In the genomic region with DNA sequence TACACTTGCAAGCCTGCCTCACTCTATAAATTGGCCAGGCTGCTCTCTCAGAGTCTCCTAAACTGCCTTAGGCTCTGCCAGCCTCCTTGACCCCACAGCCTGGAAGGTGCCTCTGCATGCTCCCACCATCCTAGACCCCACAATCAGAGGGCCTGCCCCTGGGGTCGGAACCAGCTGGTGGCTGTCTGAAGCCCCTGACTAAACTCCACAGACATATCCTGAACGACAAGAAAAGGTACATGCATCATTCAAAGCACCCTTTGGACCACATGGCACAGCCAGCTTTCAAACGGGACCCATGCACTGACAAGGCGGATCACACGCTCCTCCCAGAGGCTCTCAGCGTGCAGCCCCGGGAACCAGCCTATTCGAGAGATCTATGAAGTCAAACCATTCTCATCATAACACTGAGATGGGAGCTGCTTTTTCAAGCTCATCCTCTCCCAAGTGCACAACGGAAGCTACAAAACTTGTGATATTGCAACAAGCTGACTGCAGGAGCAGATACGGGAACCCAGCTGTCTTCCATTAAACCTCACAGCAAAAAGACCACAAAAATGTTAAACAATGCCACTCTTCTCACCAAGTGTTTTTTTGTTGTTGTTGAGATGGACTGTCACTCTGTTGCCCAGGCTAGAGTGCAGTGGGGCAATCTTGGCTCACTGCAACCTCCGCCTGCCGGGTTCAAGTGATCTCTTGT, we compare ENCODE assay signal across 18 cellular contexts. TPM values are rescaled to one million over a fixed set of nuclear protein-coding genes. Genes with fewer than 3 reads are reported as not detected.
DNase-seq lines count a peak whose midpoint lies in the region; TF ChIP-seq lines count a peak whose summit lies in the region.
"Had no signal": no experiment of that assay in that cellular context is flagged by ENCODE, and none has a peak within 500 bp of the region (broad histone marks: within the 10 kb centered on the region; RNA-seq: fewer than 3 reads in every experiment).

No MANE protein-coding gene starts in this region.

- peak overlapping the region; percentile 20 for H3K4ac ChIP-seq in neuronal stem cell (ENCODE audit: low read length)

- H2BK15ac ChIP-seq in neuronal stem cell (ENCODE audit: low read length), result peak overlapping the region; percentile 49

- peaks cover 5 to 33% of the 10 kb centered on the region in 2 donors for H3K4me1 ChIP-seq in neuronal stem cell (ENCODE audit: control insufficient read depth in 2 of 2, insufficient read depth in 1 of 2, low read depth in 1 of 2, low read length in 2 of 2)
- peaks cover 0 to 7% (median 3%) of the 10 kb centered on the region in 4 donors for H3K4me1 ChIP-seq in tibial artery
- H3K4me1 ChIP-seq: right atrium auricular region had no signal

- H2BK12ac ChIP-seq in neuronal stem cell (ENCODE audit: low read length), result no peak overlapping the region

- no peak overlapping the region for H2BK120ac ChIP-seq in neuronal stem cell (ENCODE audit: low read depth, low read length)

- H2BK5ac ChIP-seq in neuronal stem cell (ENCODE audit: low read length), result no peak overlapping the region

- H4K91ac ChIP-seq in neuronal stem cell (ENCODE audit: low read depth, low read length, poor library complexity), result no peak overlapping the region

- H3K14ac ChIP-seq in neuronal stem cell (ENCODE audit: low read length), result no peak overlapping the region

- no peak overlapping the region for H3K4me2 ChIP-seq in neuronal stem cell (ENCODE audit: insufficient read depth, low read length, poor library complexity, severe bottlenecking)

- no CpG with 5 or more reads among the region's 12 CpGs for WGBS in neuronal stem cell (ENCODE audit: extremely low coverage in 2 of 2, insufficient read length in 2 of 2, insufficient replicate concordance in 1 of 2), 2 donors

- no peaks in the 10 kb centered on the region for H3K79me1 ChIP-seq in neuronal stem cell (ENCODE audit: low read depth, low read length)

- H4K8ac ChIP-seq in neuronal stem cell (ENCODE audit: low read depth, low read length), result no peak overlapping the region

- intact Hi-C loops in tibial artery (cut with DNase I; ENCODE audit: low total_unique reads), result no loop called here

- no peak for TF ChIP-seq CTCF in AG10803 (conservative IDR thresholded peaks at IDR 0.05; ENCODE audit: low read length)
- no peak for TF ChIP-seq CTCF in HFF-Myc (IDR thresholded peaks at IDR 0.05; ENCODE audit: low read depth, low read length, missing control alignments)
- TF ChIP-seq CTCF in fibroblast of mammary gland (conservative IDR thresholded peaks at IDR 0.05; ENCODE audit: control insufficient read depth, insufficient read depth, low read depth, low read length), result no peak
- no peak for TF ChIP-seq CTCF in tibial artery (IDR thresholded peaks at IDR 0.05)

- H3K27me3 ChIP-seq in neuronal stem cell (ENCODE audit: control insufficient read depth in 3 of 3, insufficient read depth in 3 of 3, low read depth in 1 of 3, low read length in 3 of 3) (peaks cover 0 to 28% (median 2%) of the 10 kb centered on the region in 3 experiments), tibial artery (peaks cover 0 to 65% of the 10 kb centered on the region in 2 donors)
- H3K27me3 ChIP-seq: right atrium auricular region had no signal

- H3K27ac ChIP-seq in neuronal stem cell (replicated peaks; ENCODE audit: low read length) (no peak overlapping the region), tibial artery (no peak overlapping the region)
- H3K27ac ChIP-seq: brain microvascular endothelial cell, coronary artery, right atrium auricular region, thoracic aorta had no signal

- no peaks in the 10 kb centered on the region for H3K9me3 ChIP-seq in neuronal stem cell (replicated peaks in 1 of 2; ENCODE audit: control insufficient read depth in 2 of 2, insufficient read depth in 1 of 2, low read depth in 1 of 2, low read length in 2 of 2)
- H3K9me3 ChIP-seq in tibial artery, result no peaks in the 10 kb centered on the region
- H3K9me3 ChIP-seq: right atrium auricular region, thoracic aorta had no signal

- peak overlapping the region; percentile 72 for H3K18ac ChIP-seq in neuronal stem cell (ENCODE audit: low read length)

- no peaks in the 10 kb centered on the region for H3K36me3 ChIP-seq in neuronal stem cell (replicated peaks in 1 of 2; ENCODE audit: control insufficient read depth in 2 of 2, insufficient read depth in 2 of 2, low read length in 2 of 2)
- H3K36me3 ChIP-seq in tibial artery, result no peaks in the 10 kb centered on the region
- H3K36me3 ChIP-seq: brain microvascular endothelial cell, right atrium auricular region, thoracic aorta had no signal

- H3K4me3 ChIP-seq in AG10803 (ENCODE audit: low read length), result no peak overlapping the region
- no peak overlapping the region for H3K4me3 ChIP-seq in HFF-Myc (replicated peaks; ENCODE audit: low read depth, low read length)
- H3K4me3 ChIP-seq in fibroblast of mammary gland (ENCODE audit: control insufficient read depth, low read depth, low read length), result no peak overlapping the region
- no peak overlapping the region for H3K4me3 ChIP-seq in neuronal stem cell (ENCODE audit: low read length in 2 of 2)
- no peak overlapping the region for H3K4me3 ChIP-seq in tibial artery
- H3K4me3 ChIP-seq: coronary artery, right atrium auricular region, thoracic aorta had no signal

- H2AFZ ChIP-seq in neuronal stem cell (ENCODE audit: low read length), result no peak overlapping the region

- H2AK5ac ChIP-seq in neuronal stem cell (ENCODE audit: low read depth, low read length), result peak overlapping the region; percentile 51

- DNase-seq in AG10803 (ENCODE audit: low read depth) (peak; percentile 92), HFF-Myc (ENCODE audit: extremely low read depth, low read depth) (peak; percentile 54), fibroblast of mammary gland (ENCODE audit: low read depth) (peak; percentile 68), neuronal stem cell (ENCODE audit: low spot score) (no peak), NCI-H774 (lab: John Stamatoyannopoulos, UW) (no peak), tibial artery (no peak), NCI-H748 (lab: John Stamatoyannopoulos, UW; ENCODE audit: unreplicated experiment) (no peak)
- DNase-seq in activated CD4-positive, alpha-beta T cell treated with anti-CD3 and anti-CD28 coated beads, Interleukin-2, amount 50 U/mL, for 4 hours, result no peak
- DNase-seq: activated CD4-positive, alpha-beta T cell treated with anti-CD3 and anti-CD28 coated beads for 4 hours; activated naive CD8-positive, alpha-beta T cell treated with anti-CD3 and anti-CD28 coated beads, Interleukin-2, amount 50 U/mL, for 24 hours; brain microvascular endothelial cell; CD8-positive, alpha-beta memory T cell; DMS53; HCEC 1CT; NCI-H526 treated with DMSO at 0.1 percent for 48 hours had no signal

- H3K9ac ChIP-seq in neuronal stem cell (ENCODE audit: low read depth, low read length, poor library complexity), result no peak overlapping the region

- H3K23ac ChIP-seq in neuronal stem cell (ENCODE audit: low read depth, low read length, poor library complexity), result peak overlapping the region; percentile 56

RNA-seq across cellular contexts. Expression of a gene that starts 8.1 kb away (rescaled TPM):
- polyA plus RNA-seq in neuronal stem cell (2013, experiment 1 of 2), result 5.0 TPM
- polyA plus RNA-seq in neuronal stem cell (2013, experiment 2 of 2), result 5.0 TPM
- polyA plus RNA-seq: CD8-positive, alpha-beta memory T cell had no signal

Comparison
In these comparisons a context has a peak if more than half of its experiments do, and no peak if none do; other contexts are left out.
1. DNase-seq: peak in AG10803 (single experiment), HFF-Myc (single experiment) and fibroblast of mammary gland (single experiment); none in neuronal stem cell (single experiment), NCI-H774 (single experiment), tibial artery (0 of 2), activated CD4-positive, alpha-beta T cell treated with anti-CD3 and anti-CD28 coated beads, Interleukin-2, amount 50 U/mL, for 4 hours (0 of 2) and NCI-H748 (single experiment).